ENCODE assay signal across 20 cellular contexts in genomic region chr6:21220271-21220987, GRCh38.
"Had no signal": no experiment of that assay in that cellular context is flagged by ENCODE, and none has a peak within 500 bp of the region (broad histone marks: within the 10 kb centered on the region; RNA-seq: fewer than 3 reads in every experiment).

No MANE protein-coding gene starts in this region.

- H3K27me3 Mint-ChIP-seq: activated CD4-positive, alpha-beta memory T cell treated with anti-CD3 and anti-CD28 coated beads, Interleukin-2, amount 10 ng/mL, durations not matched to agents 7 days and 5 days; brain; naive thymus-derived CD4-positive, alpha-beta T cell had no signal

- H3K4me1 Mint-ChIP-seq: activated CD4-positive, alpha-beta memory T cell treated with anti-CD3 and anti-CD28 coated beads, Interleukin-2, amount 10 ng/mL, durations not matched to agents 7 days and 5 days had no signal

- H3K9me3 ChIP-seq: tibial nerve had no signal

- H3K4me3 ChIP-seq: lung, tibial nerve had no signal

- H3K27ac Mint-ChIP-seq: activated CD4-positive, alpha-beta memory T cell treated with anti-CD3 and anti-CD28 coated beads, Interleukin-2, amount 10 ng/mL, durations not matched to agents 7 days and 5 days; brain; T-helper 1 cell treated with Interleukin-12 subunit alpha and Interleukin-12 subunit beta and Interleukin-4 antibody, amounts not matched to agents 30 μg/mL and 1 μg/mL, for 36 hours had no signal

- H3K4me3 Mint-ChIP-seq: activated CD4-positive, alpha-beta memory T cell treated with anti-CD3 and anti-CD28 coated beads, Interleukin-2, amount 10 ng/mL, durations not matched to agents 7 days and 5 days; activated T-cell treated with anti-CD3 and anti-CD28 coated beads, Interleukin-2, amount 50 U/mL, for 4 hours; brain; naive thymus-derived CD4-positive, alpha-beta T cell; T-helper 1 cell treated with Interleukin-12 subunit alpha and Interleukin-12 subunit beta and Interleukin-4 antibody, amounts not matched to agents 30 μg/mL and 1 μg/mL, for 36 hours had no signal

- H3K36me3 ChIP-seq: WERI-Rb-1 had no signal

- H3K4me1 ChIP-seq: parathyroid adenoma, tibial nerve had no signal

- H3K9me3 Mint-ChIP-seq: activated CD4-positive, alpha-beta memory T cell treated with anti-CD3 and anti-CD28 coated beads, Interleukin-2, amount 10 ng/mL, durations not matched to agents 7 days and 5 days; activated naive CD4-positive, alpha-beta T cell treated with anti-CD3 and anti-CD28 coated beads, Interleukin-2, amount 50 U/mL, for 72 hours; activated T-cell treated with anti-CD3 and anti-CD28 coated beads, Interleukin-2, amount 50 U/mL, for 4 hours; T-helper 1 cell treated with Interleukin-12 subunit alpha and Interleukin-12 subunit beta and Interleukin-4 antibody, amounts not matched to agents 30 μg/mL and 1 μg/mL, for 36 hours had no signal

- H3K27me3 ChIP-seq: tibial nerve had no signal

- ATAC-seq: activated naive CD4-positive, alpha-beta T cell treated with anti-CD3 and anti-CD28 coated beads, Interleukin-2, amount 50 U/mL, for 72 hours; activated T-cell treated with anti-CD3 and anti-CD28 coated beads, Interleukin-2, amount 50 U/mL, for 4 hours; left cardiac atrium; naive thymus-derived CD4-positive, alpha-beta T cell had no signal

- DNase-seq: activated CD4-positive, alpha-beta memory T cell treated with anti-CD3 and anti-CD28 coated beads, Interleukin-2, amount 10 ng/mL, durations not matched to agents 7 days and 5 days; activated CD4-positive, alpha-beta T cell treated with anti-CD3 and anti-CD28 coated beads for 4 hours; activated effector memory CD4-positive, alpha-beta T cell treated with anti-CD3 and anti-CD28 coated beads, Interleukin-2, amount 50 U/mL, for 16 hours; activated T-cell treated with anti-CD3 and anti-CD28 coated beads, Interleukin-2, amount 50 U/mL, for 4 hours; cerebellar nuclear complex; effector memory CD4-positive, alpha-beta T cell; foreskin melanocyte; left cardiac atrium; naive thymus-derived CD4-positive, alpha-beta T cell; stimulated activated CD4-positive, alpha-beta T cell treated with anti-CD3 and anti-CD28 coated beads, Interleukin-15, amount 100 ng/mL, for 24 hours; stimulated activated CD4-positive, alpha-beta T cell treated with anti-CD3 and anti-CD28 coated beads, Interleukin-4, amount 100 ng/mL, for 24 hours; stimulated activated naive CD4-positive, alpha-beta T cell; substantia nigra; WERI-Rb-1 had no signal

- H3K27ac ChIP-seq: parathyroid adenoma, tibial nerve, WERI-Rb-1 had no signal
